In genomic region chr2:40364143-40364903, GRCh38 we compare ENCODE assay signal across 9 cellular contexts.
DNase-seq lines count a peak whose midpoint lies in the region; ATAC-seq, FAIRE-seq and TF ChIP-seq lines count a peak whose summit lies in the region.
"Had no signal": no experiment of that assay in that cellular context is flagged by ENCODE, and none has a peak within 500 bp of the region (broad histone marks: within the 10 kb centered on the region; RNA-seq: fewer than 3 reads in every experiment).

No MANE protein-coding gene starts in this region.

- no peaks in the 10 kb centered on the region for H4K20me1 ChIP-seq in BLaER1 treated with 17β-estradiol and CSF1 and Interleukin-3, amounts not matched to agents 10 nM and 100 nM
- no peaks in the 10 kb centered on the region for H4K20me1 ChIP-seq in H1 (replicated peaks in 1 of 2; ENCODE audit: control insufficient read depth in 1 of 2, insufficient read depth in 2 of 2, low read length in 2 of 2)

- DNase-seq in NCI-H82 treated with DMSO at 0.1 percent for 48 hours (lab: John Stamatoyannopoulos, UW; ENCODE audit: unreplicated experiment) (peak; percentile 33), H1 (ENCODE audit: low read depth in 1 of 2, low spot score in 2 of 2) (no peak), prostate gland (ENCODE audit: low spot score) (no peak), MV-4-11 (lab: John Stamatoyannopoulos, UW) (no peak)

- no peak for TF ChIP-seq CTCF in H1 (IDR thresholded peaks at IDR 0.05; ENCODE audit: control extremely low read depth in 1 of 3, insufficient read depth in 1 of 3, low read depth in 1 of 3, low read length in 3 of 3)
- TF ChIP-seq CTCF in prostate gland (IDR thresholded peaks at IDR 0.05) = no peak

- H3K36me3 ChIP-seq in BLaER1 treated with 17β-estradiol and CSF1 and Interleukin-3, amounts not matched to agents 10 nM and 100 nM = peaks cover 0 to 6% (median 0%) of the 10 kb centered on the region in 11 experiments; a peak in 1 of 22 replicates
- H3K36me3 ChIP-seq in H1 (ENCODE audit: control insufficient read depth in 2 of 4, insufficient read depth in 4 of 4, low read length in 3 of 4) (no peaks in the 10 kb centered on the region), prostate gland (no peaks in the 10 kb centered on the region)

- H3K23ac ChIP-seq in H1 (ENCODE audit: insufficient read length) = no peak overlapping the region

- peaks cover 27 to 77% (median 61%) of the 10 kb centered on the region in 10 experiments for H3K4me1 ChIP-seq in BLaER1 treated with 17β-estradiol and CSF1 and Interleukin-3, amounts not matched to agents 10 nM and 100 nM
- H3K4me1 ChIP-seq in H1 (replicated peaks in 1 of 4; ENCODE audit: control insufficient read depth in 3 of 4, insufficient read depth in 4 of 4, low read length in 3 of 4) = no peaks in the 10 kb centered on the region
- no peaks in the 10 kb centered on the region for H3K4me1 ChIP-seq in prostate gland (replicated peaks)

- peak overlapping the region; percentile 19 to 79 (median 71); a peak in 21 of 22 replicates for H3K27ac ChIP-seq in BLaER1 treated with 17β-estradiol and CSF1 and Interleukin-3, amounts not matched to agents 10 nM and 100 nM
- H3K27ac ChIP-seq in H1 (ENCODE audit: low read depth, low read length) = no peak overlapping the region
- H3K27ac ChIP-seq in prostate gland = peak overlapping the region; percentile 3 to 40

- H3K4me2 ChIP-seq in BLaER1 treated with 17β-estradiol and CSF1 and Interleukin-3, amounts not matched to agents 10 nM and 100 nM = peak overlapping the region; percentile 75 to 96 (median 86)
- H3K4me2 ChIP-seq in H1 (ENCODE audit: insufficient read depth in 1 of 2, low read depth in 2 of 2, low read length in 2 of 2) = no peak overlapping the region

- peak overlapping the region; percentile 32 to 60 (median 54) for H3K4me3 ChIP-seq in BLaER1 treated with 17β-estradiol and CSF1 and Interleukin-3, amounts not matched to agents 10 nM and 100 nM
- H3K4me3 ChIP-seq in H1 (ENCODE audit: extremely low read depth in 1 of 4, insufficient read depth in 2 of 4, low read depth in 3 of 4, low read length in 4 of 4) = no peak overlapping the region
- H3K4me3 ChIP-seq in prostate gland = no peak overlapping the region

- CTCF ChIA-PET in H1 (lab: Charles Lee; ENCODE audit: partially characterized antibody) = interaction anchor here (0.6 to 1.2 kb wide), 3 partner anchors 45 to 87 kb away, joined by 3 read pairs; no protein-coding TSS in a partner anchor

- ATAC-seq in GM18861 (IDR thresholded peaks at IDR 0.05; ENCODE audit: unreplicated experiment) = no peak
- no peak for ATAC-seq in HG03039 (IDR thresholded peaks at IDR 0.05; ENCODE audit: unreplicated experiment)
- ATAC-seq in HG03520 (IDR thresholded peaks at IDR 0.05; ENCODE audit: unreplicated experiment) = no peak
- ATAC-seq: activated T-helper 17 cell treated with anti-CD3 and anti-CD28 coated beads, Interleukin-2, amount 50 U/mL, for 72 hours had no signal

- no peak overlapping the region for H3K56ac ChIP-seq in H1 (replicated peaks; ENCODE audit: insufficient read length, low read depth, low read length)

- H3K27me3 ChIP-seq in BLaER1 treated with 17β-estradiol and CSF1 and Interleukin-3, amounts not matched to agents 10 nM and 100 nM = no peaks in the 10 kb centered on the region
- H3K27me3 ChIP-seq in H1 (replicated peaks in 1 of 4; ENCODE audit: control insufficient read depth in 3 of 4, extremely low read depth in 1 of 4, insufficient read depth in 3 of 4, low read length in 3 of 4) (no peaks in the 10 kb centered on the region), prostate gland (replicated peaks; ENCODE audit: insufficient read depth) (no peaks in the 10 kb centered on the region)

- no peak overlapping the region for H2BK5ac ChIP-seq in H1 (ENCODE audit: low read depth, low read length)

- peaks cover 0 to 17% (median 8%) of the 10 kb centered on the region in 11 experiments; a peak in 10 of 22 replicates for H3K9me3 ChIP-seq in BLaER1 treated with 17β-estradiol and CSF1 and Interleukin-3, amounts not matched to agents 10 nM and 100 nM (replicated peaks in 1 of 11)
- no peaks in the 10 kb centered on the region for H3K9me3 ChIP-seq in H1 (ENCODE audit: insufficient read depth in 2 of 2, low read depth in 1 of 2, low read length in 1 of 2)
- no peaks in the 10 kb centered on the region for H3K9me3 ChIP-seq in prostate gland

- no peak for FAIRE-seq in H1 (lab: Jason Lieb, UNC)

- no peak overlapping the region for H4K91ac ChIP-seq in H1 (replicated peaks; ENCODE audit: insufficient read length, low read length)

- H3K9ac ChIP-seq in BLaER1 treated with 17β-estradiol and CSF1 and Interleukin-3, amounts not matched to agents 10 nM and 100 nM = peak overlapping the region; percentile 62 to 79 (median 69)
- H3K9ac ChIP-seq in H1 (replicated peaks in 1 of 4; ENCODE audit: extremely low read depth in 1 of 4, low read depth in 3 of 4, low read length in 3 of 4) = no peak overlapping the region

- H3K4ac ChIP-seq in H1 (replicated peaks; ENCODE audit: insufficient read length, low read depth, low read length) = no peak overlapping the region

- no peak for TF ChIP-seq POLR2A in H1 (IDR thresholded peaks at IDR 0.05; ENCODE audit: control extremely low read depth in 1 of 2, low read depth in 2 of 2, low read length in 2 of 2)
- no peak for TF ChIP-seq POLR2A in prostate gland (IDR thresholded peaks at IDR 0.05)

- no peaks in the 10 kb centered on the region for H3K79me1 ChIP-seq in H1 (ENCODE audit: low read depth, low read length)

- H3K18ac ChIP-seq in H1 (ENCODE audit: extremely low read depth, low read length) = no peak overlapping the region

- H2BK120ac ChIP-seq in H1 (replicated peaks; ENCODE audit: low read depth, low read length) = no peak overlapping the region

- no peak overlapping the region for H2BK12ac ChIP-seq in H1 (ENCODE audit: low read depth, low read length)

- H3K14ac ChIP-seq in H1 (ENCODE audit: insufficient read length) = no peak overlapping the region

- 86% methylated on average over 3 of the region's 3 CpGs; no CpG with 5 or more reads in 1 of the 2 experiments for WGBS in H1 (ENCODE audit: extremely low coverage in 1 of 2, insufficient coverage in 1 of 2, insufficient read length in 1 of 2, insufficient replicate concordance in 2 of 2, low coverage in 1 of 2, low lambda C conversion rate in 2 of 2, missing lambda C conversion rate in 1 of 2), 2 experiments
- WGBS in prostate gland = 2% methylated on average over 3 of the region's 3 CpGs

- H2BK15ac ChIP-seq in H1 (ENCODE audit: low read length) = no peak overlapping the region

- no peak overlapping the region for H2AFZ ChIP-seq in H1 (ENCODE audit: low read length)

- intact Hi-C loops in prostate gland (cut with DNase I) = loop anchor here (5.0 kb wide), 1 partner anchor 77 kb away; no protein-coding TSS in a partner anchor

- TF ChIP-seq EP300 in H1 (IDR thresholded peaks at IDR 0.05; ENCODE audit: borderline replicate concordance in 1 of 2, low read depth in 2 of 2, low read length in 2 of 2) = no peak

- no peak overlapping the region for H4K5ac ChIP-seq in H1 (ENCODE audit: insufficient read length, low read depth, low read length)

- H3K79me2 ChIP-seq in H1 (ENCODE audit: control insufficient read depth in 1 of 2, insufficient read depth in 2 of 2, low read length in 2 of 2) = no peaks in the 10 kb centered on the region

- no peak overlapping the region for H2BK20ac ChIP-seq in H1 (ENCODE audit: low read length)

- TF ChIP-seq RAD21 in H1 (IDR thresholded peaks at IDR 0.05 in 1 of 2, conservative IDR thresholded peaks at IDR 0.05 in 1 of 2; ENCODE audit: low read depth in 2 of 2, low read length in 2 of 2) = no peak

- POLR2A ChIA-PET in H1 (lab: Charles Lee; ENCODE audit: partially characterized antibody) = no interaction called here

- no peak overlapping the region for H4K8ac ChIP-seq in H1 (ENCODE audit: extremely low read depth, insufficient read depth, low read length)

- no peaks in the 10 kb centered on the region for H3K23me2 ChIP-seq in H1 (ENCODE audit: low read depth, low read length)

- no peak overlapping the region for H2AK5ac ChIP-seq in H1 (ENCODE audit: low read depth, low read length)

TF ChIP-seq in H1, 55 proteins besides CTCF, POLR2A, EP300 and RAD21:
- TF ChIP-seq NANOG (IDR thresholded peaks at IDR 0.05; ENCODE audit: insufficient read depth, low read depth, low read length, poor library complexity, severe bottlenecking) (no peak), JUN (IDR thresholded peaks at IDR 0.05; ENCODE audit: low read depth, low read length) (no peak), YY1 (IDR thresholded peaks at IDR 0.05; ENCODE audit: low read depth, low read length) (no peak), RFX5 (IDR thresholded peaks at IDR 0.05; ENCODE audit: borderline replicate concordance, low read depth, low read length) (no peak), SP1 (IDR thresholded peaks at IDR 0.05; ENCODE audit: low read depth, low read length) (no peak), BACH1 (IDR thresholded peaks at IDR 0.05; ENCODE audit: low read length) (no peak), CEBPB (IDR thresholded peaks at IDR 0.05; ENCODE audit: low read depth, low read length) (peak; percentile 71; the same call in 1 of the 2 replicates)

Comparison
In these comparisons a context has a peak if more than half of its experiments do, and no peak if none do; other contexts are left out.
1. H3K4me2 ChIP-seq: peak in BLaER1 treated with 17β-estradiol and CSF1 and Interleukin-3, amounts not matched to agents 10 nM and 100 nM (11 of 11); none in H1 (0 of 2).
2. H3K4me3 ChIP-seq: peak in BLaER1 treated with 17β-estradiol and CSF1 and Interleukin-3, amounts not matched to agents 10 nM and 100 nM (10 of 10); none in H1 (0 of 4) and prostate gland (0 of 2).
3. H3K9ac ChIP-seq: peak in BLaER1 treated with 17β-estradiol and CSF1 and Interleukin-3, amounts not matched to agents 10 nM and 100 nM (11 of 11); none in H1 (0 of 4).